Comparison of ENCODE assay signal across 7 cellular contexts in the genomic region with DNA sequence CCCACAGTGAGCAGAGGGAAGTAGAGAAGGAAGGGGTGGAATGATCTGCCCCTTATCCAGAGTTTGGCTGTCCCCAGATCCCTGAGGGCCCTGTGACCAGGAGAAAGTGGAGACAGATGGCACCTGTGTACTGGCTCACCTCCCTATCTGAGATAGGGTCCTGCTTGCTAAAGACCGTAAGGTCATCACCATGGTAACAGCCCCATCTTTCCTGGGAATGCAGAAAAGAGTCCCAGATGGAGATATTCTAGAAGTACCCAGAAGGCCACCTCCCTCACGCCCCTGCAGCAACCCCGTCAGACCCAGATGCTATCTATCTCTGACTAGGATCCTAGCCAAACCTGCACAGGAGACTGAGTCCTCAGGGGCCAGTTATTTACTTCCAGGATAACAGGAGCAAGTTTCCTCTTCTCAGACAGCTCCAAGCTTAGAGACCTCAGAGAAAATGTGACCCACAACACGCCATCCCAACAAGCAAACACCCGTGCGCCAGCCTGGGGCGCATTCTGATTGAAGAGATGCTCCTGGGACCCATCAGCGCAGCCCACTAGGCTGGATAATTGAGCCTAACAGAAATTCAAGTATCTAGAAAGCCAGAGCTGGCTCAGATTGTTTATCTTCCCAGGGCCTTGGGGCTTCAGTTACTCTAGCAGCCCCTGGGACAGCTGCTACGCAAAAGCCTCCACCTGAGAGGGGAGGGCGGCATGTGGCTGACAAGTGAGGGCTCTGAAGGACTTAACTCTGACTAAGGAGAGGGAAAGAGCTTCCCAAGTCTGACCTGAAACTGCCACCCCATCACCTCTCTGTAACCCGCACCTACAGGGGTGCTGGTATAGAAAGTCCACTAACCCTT. TPM values are rescaled to one million over a fixed set of nuclear protein-coding genes. Genes with fewer than 3 reads are reported as not detected.
A peak's percentile ranks its signal among the peaks of the same experiment; 100 is the strongest.
DNase-seq lines count a peak whose midpoint lies in the region; ATAC-seq and TF ChIP-seq lines count a peak whose summit lies in the region.
"Had no signal": no experiment of that assay in that cellular context is flagged by ENCODE, and none has a peak within 500 bp of the region (broad histone marks: within the 10 kb centered on the region; RNA-seq: fewer than 3 reads in every experiment).

No MANE protein-coding gene starts in this region.

- DNase-seq in HFFc6 (no peak), nephron progenitor cell (no peak), activated gamma-delta T cell (lab: John Stamatoyannopoulos, UW) (no peak), activated gamma-delta T cell treated with Interleukin-2 at 50 U/mL for 16 hours (no peak)
- DNase-seq: mesendoderm had no signal

- no peaks in the 10 kb centered on the region for H3K9me3 ChIP-seq in gastroesophageal sphincter

- peak overlapping the region; percentile 93 for H3K27ac Mint-ChIP-seq in HFFc6
- peak overlapping the region; percentile 92 for H3K27ac Mint-ChIP-seq in activated T-helper 17 cell treated with anti-CD3 and anti-CD28 coated beads, Interleukin-2, amount 50 U/mL, for 72 hours
- H3K27ac Mint-ChIP-seq in nephron progenitor cell: peak overlapping the region; percentile 89

- TF ChIP-seq POLR2A in gastroesophageal sphincter (IDR thresholded peaks at IDR 0.05): no peak

- peaks cover 4 to 56% (median 24%) of the 10 kb centered on the region in 3 donors for H3K4me1 ChIP-seq in gastroesophageal sphincter

- TF ChIP-seq CTCF in HFFc6 (IDR thresholded peaks at IDR 0.05) (no peak), nephron progenitor cell (IDR thresholded peaks at IDR 0.05) (no peak), gastroesophageal sphincter (IDR thresholded peaks at IDR 0.05) (no peak)

- H3K4me1 Mint-ChIP-seq in HFFc6 (ENCODE audit: low read depth) (peaks cover 56% of the 10 kb centered on the region), nephron progenitor cell (peaks cover 58% of the 10 kb centered on the region)
- peaks cover 41% of the 10 kb centered on the region for H3K4me1 Mint-ChIP-seq in activated T-helper 17 cell treated with anti-CD3 and anti-CD28 coated beads, Interleukin-2, amount 50 U/mL, for 72 hours

- H3K27me3 ChIP-seq in gastroesophageal sphincter: no peaks in the 10 kb centered on the region

- no peak for TF ChIP-seq EP300 in gastroesophageal sphincter (IDR thresholded peaks at IDR 0.05)

- H3K27me3 Mint-ChIP-seq in HFFc6 (ENCODE audit: insufficient read depth) (no peaks in the 10 kb centered on the region; the same call in 1 of the 2 replicates), nephron progenitor cell (ENCODE audit: low read depth, poor library complexity) (peaks cover 10% of the 10 kb centered on the region)
- H3K27me3 Mint-ChIP-seq in activated T-helper 17 cell treated with anti-CD3 and anti-CD28 coated beads, Interleukin-2, amount 50 U/mL, for 72 hours: no peaks in the 10 kb centered on the region

- ATAC-seq in activated T-helper 17 cell treated with anti-CD3 and anti-CD28 coated beads, Interleukin-2, amount 50 U/mL, for 72 hours (replicated peaks): no peak
- ATAC-seq in gastroesophageal sphincter: no peak

- no peak overlapping the region for H3K4me3 ChIP-seq in gastroesophageal sphincter

- H3K4me3 Mint-ChIP-seq in HFFc6 (peak overlapping the region; percentile 91), nephron progenitor cell (peak overlapping the region; percentile 94)
- H3K4me3 Mint-ChIP-seq in activated T-helper 17 cell treated with anti-CD3 and anti-CD28 coated beads, Interleukin-2, amount 50 U/mL, for 72 hours: peak overlapping the region; percentile 89

- H3K27ac ChIP-seq in gastroesophageal sphincter: no peak overlapping the region

- WGBS in gastroesophageal sphincter (ENCODE audit: low coverage in 1 of 2), 2 donors: 59 to 84% methylated on average over 2 to 8 of the region's 11 CpGs

- H3K9me3 Mint-ChIP-seq in HFFc6 (no peaks in the 10 kb centered on the region), nephron progenitor cell (no peaks in the 10 kb centered on the region)
- H3K9me3 Mint-ChIP-seq in activated T-helper 17 cell treated with anti-CD3 and anti-CD28 coated beads, Interleukin-2, amount 50 U/mL, for 72 hours: no peaks in the 10 kb centered on the region

- H3K36me3 ChIP-seq in gastroesophageal sphincter: peaks cover 0 to 39% of the 10 kb centered on the region in 2 donors

- H3K36me3 Mint-ChIP-seq in HFFc6 (ENCODE audit: low read depth) (no peaks in the 10 kb centered on the region; the same call in 1 of the 2 replicates), nephron progenitor cell (ENCODE audit: low read depth) (peaks cover 10% of the 10 kb centered on the region)
- peaks cover 40% of the 10 kb centered on the region for H3K36me3 Mint-ChIP-seq in activated T-helper 17 cell treated with anti-CD3 and anti-CD28 coated beads, Interleukin-2, amount 50 U/mL, for 72 hours (ENCODE audit: low read depth)

RNA-seq across cellular contexts. Expression of a gene that starts 1.9 kb away (rescaled TPM):
- 10 to 100 TPM; 39.0 to 63.9 (median 49.9) TPM for total RNA-seq in HFFc6 (2021; fragmentation: NEBNext Ultra II Directional; extraction: Animal tissue kit (Norgen Biotek cat#: 25700))
- total RNA-seq in activated T-helper 17 cell treated with anti-CD3 and anti-CD28 coated beads, Interleukin-2, amount 50 U/mL, for 72 hours: 10 to 100 TPM; 66.8 to 70.3 TPM
- 10 to 100 TPM; 41.9 to 51.2 (median 46.9) TPM for total RNA-seq in gastroesophageal sphincter

RNA-seq across cellular contexts. Expression of a gene that starts 2.0 kb away (rescaled TPM):
- not detected for total RNA-seq in HFFc6 (2021; fragmentation: NEBNext Ultra II Directional; extraction: Animal tissue kit (Norgen Biotek cat#: 25700))
- not detected for total RNA-seq in activated T-helper 17 cell treated with anti-CD3 and anti-CD28 coated beads, Interleukin-2, amount 50 U/mL, for 72 hours
- 1 to 10 TPM in 1 of 4 donors, not detected in 3; 1.1 TPM for total RNA-seq in gastroesophageal sphincter

RNA-seq across cellular contexts. Expression of a gene that starts 7.1 kb away (rescaled TPM):
- 1 to 10 TPM; 1.4 to 3.1 (median 2.3) TPM for total RNA-seq in HFFc6 (2021; fragmentation: NEBNext Ultra II Directional; extraction: Animal tissue kit (Norgen Biotek cat#: 25700))
- 10 to 100 TPM; 28.9 to 37.6 TPM for total RNA-seq in activated T-helper 17 cell treated with anti-CD3 and anti-CD28 coated beads, Interleukin-2, amount 50 U/mL, for 72 hours
- 1 to 10 TPM; 1.1 to 7.9 (median 3.0) TPM for total RNA-seq in gastroesophageal sphincter

RNA-seq across cellular contexts. Expression of a gene that starts 37.3 kb away (rescaled TPM):
- under 1 TPM; 0.11 to 0.43 (median 0.36) TPM for total RNA-seq in HFFc6 (2021; fragmentation: NEBNext Ultra II Directional; extraction: Animal tissue kit (Norgen Biotek cat#: 25700))
- total RNA-seq in activated T-helper 17 cell treated with anti-CD3 and anti-CD28 coated beads, Interleukin-2, amount 50 U/mL, for 72 hours: 1 to 10 TPM in 1 of 2 donors, under 1 TPM in 1; 0.63 to 1.1 TPM
- total RNA-seq in gastroesophageal sphincter: 1 to 10 TPM in 1 of 4 donors, under 1 TPM in 2, not detected in 1; 0.35 to 1.6 (median 0.54) TPM

RNA-seq across cellular contexts. Expression of a gene that starts 55.1 kb away (rescaled TPM):
- total RNA-seq in HFFc6 (2021; fragmentation: NEBNext Ultra II Directional; extraction: Animal tissue kit (Norgen Biotek cat#: 25700)): 100 to 1,000 TPM; 143 to 169 (median 160) TPM
- 100 to 1,000 TPM in 1 of 2 donors, 10 to 100 TPM in 1; 97.6 to 159 TPM for total RNA-seq in activated T-helper 17 cell treated with anti-CD3 and anti-CD28 coated beads, Interleukin-2, amount 50 U/mL, for 72 hours
- 100 to 1,000 TPM in 1 of 4 donors, 10 to 100 TPM in 3; 65.1 to 105 (median 78.8) TPM for total RNA-seq in gastroesophageal sphincter
